1 cellular context compared by ENCODE assay signal in the genomic region with DNA sequence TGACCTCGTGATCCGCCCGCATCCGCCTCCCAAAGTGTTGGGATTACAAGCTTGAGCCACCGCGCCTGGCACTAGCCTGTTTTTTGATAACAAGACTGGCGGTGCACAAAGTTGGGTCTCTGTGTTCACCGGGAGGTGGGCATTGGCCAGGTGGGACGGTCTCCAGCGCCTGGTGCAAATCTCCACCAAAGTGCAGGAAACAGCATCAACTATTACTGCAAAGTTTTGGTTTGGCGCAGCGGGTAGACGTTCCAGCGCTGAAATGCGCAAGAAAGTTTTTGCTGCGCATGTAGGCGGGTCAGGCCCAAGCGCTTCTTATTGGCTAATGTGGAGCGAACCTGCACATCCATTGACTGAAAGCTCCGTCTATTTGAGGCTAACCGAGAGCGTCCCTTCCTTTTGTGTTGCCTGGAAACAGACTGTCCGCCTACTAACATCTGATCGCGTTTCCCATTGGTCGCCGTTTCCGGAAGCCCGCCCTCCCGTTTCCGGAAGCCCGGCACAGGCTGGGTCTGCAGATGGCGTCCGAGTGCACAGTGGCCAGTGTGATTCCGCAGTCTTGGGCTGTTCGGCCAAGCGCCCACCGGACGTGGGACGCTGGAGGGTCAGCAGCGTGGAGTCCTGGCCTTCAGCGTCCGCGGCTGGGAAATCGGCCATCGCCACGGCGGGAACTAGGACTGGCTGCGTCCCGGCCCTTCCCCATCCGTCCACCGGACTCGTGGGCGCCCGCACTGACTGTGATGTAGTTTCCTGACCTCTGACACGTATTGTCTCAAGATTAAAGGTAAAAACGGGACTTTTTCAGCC.
TF ChIP-seq lines count a peak whose summit lies in the region.

No MANE protein-coding gene starts in this region.

TF ChIP-seq in HepG2, 621 proteins besides CTCF, POLR2A, EP300 and RAD21 (continued from another document and continues in another):
- TF ChIP-seq FOSL2 (CRISPR knock-in tag; IDR thresholded peaks at IDR 0.05) (0 out of 2 replicates have a peak, but pooled peaks have one; percentile 37), NPAS2 (CRISPR knock-in tag; IDR thresholded peaks at IDR 0.05; ENCODE audit: borderline replicate concordance) (no peak), SP140L (CRISPR knock-in tag; IDR thresholded peaks at IDR 0.05; ENCODE audit: borderline replicate concordance) (no peak), ATF2 (CRISPR knock-in tag; IDR thresholded peaks at IDR 0.05) (peak; percentile 58; the same call in 1 of the 2 replicates), ZNF510 (CRISPR knock-in tag; IDR thresholded peaks at IDR 0.05; ENCODE audit: low read depth) (no peak), HHEX (CRISPR knock-in tag; IDR thresholded peaks at IDR 0.05) (no peak), REPIN1 (CRISPR knock-in tag; IDR thresholded peaks at IDR 0.05; ENCODE audit: borderline replicate concordance, low read depth) (peak; percentile 79; the same call in 1 of the 2 replicates), BHLHE40 (IDR thresholded peaks at IDR 0.05; ENCODE audit: low read length) (no peak), XBP1 (CRISPR knock-in tag; IDR thresholded peaks at IDR 0.05) (no peak), ZSCAN30 (CRISPR knock-in tag; IDR thresholded peaks at IDR 0.05) (no peak), MLX (CRISPR knock-in tag; IDR thresholded peaks at IDR 0.05) (peak; percentile 16; the same call in 1 of the 2 replicates), FLYWCH1 (CRISPR knock-in tag; IDR thresholded peaks at IDR 0.05) (no peak), MTF1 (CRISPR knock-in tag; IDR thresholded peaks at IDR 0.05) (no peak), DBP (CRISPR knock-in tag; IDR thresholded peaks at IDR 0.05; ENCODE audit: not compliant biosample characterization) (no peak), POLR2AphosphoS5 (IDR thresholded peaks at IDR 0.05; ENCODE audit: low read depth, low read length) (peak; percentile 83), MXI1 (IDR thresholded peaks at IDR 0.05; ENCODE audit: borderline replicate concordance, low read depth, low read length) (peak; percentile 85; the same call in 2 of the 3 replicates), FUBP1 (CRISPR knock-in tag; IDR thresholded peaks at IDR 0.05; ENCODE audit: borderline replicate concordance) (no peak), FOXA3 (CRISPR knock-in tag; IDR thresholded peaks at IDR 0.05) (no peak), TEF (CRISPR knock-in tag; IDR thresholded peaks at IDR 0.05) (no peak), EHMT2 (IDR thresholded peaks at IDR 0.05; ENCODE audit: borderline replicate concordance, low read depth, low read length) (no peak; the same call in 1 of the 2 replicates), ZNF550 (CRISPR knock-in tag; IDR thresholded peaks at IDR 0.05; ENCODE audit: borderline replicate concordance) (no peak), ZNF75D (CRISPR knock-in tag; IDR thresholded peaks at IDR 0.05; ENCODE audit: borderline replicate concordance) (no peak), ZKSCAN8 (CRISPR knock-in tag; IDR thresholded peaks at IDR 0.05; ENCODE audit: borderline replicate concordance) (no peak), ZBTB3 (CRISPR knock-in tag; IDR thresholded peaks at IDR 0.05; ENCODE audit: borderline replicate concordance, low read depth) (0 out of 2 replicates have a peak, but pooled peaks have one; percentile 18), SMYD3 (CRISPR knock-in tag; IDR thresholded peaks at IDR 0.05) (no peak), ZHX2 (IDR thresholded peaks at IDR 0.05; ENCODE audit: low read depth) (no peak), ZHX2 (CRISPR knock-in tag; IDR thresholded peaks at IDR 0.05; ENCODE audit: borderline replicate concordance) (no peak), RFX1 (IDR thresholded peaks at IDR 0.05) (peak; percentile 90), GATAD2A (CRISPR knock-in tag; IDR thresholded peaks at IDR 0.05) (peak; percentile 30), ZNF333 (CRISPR knock-in tag; IDR thresholded peaks at IDR 0.05; ENCODE audit: borderline replicate concordance) (peak; percentile 55; the same call in 1 of the 2 replicates), ZNF777 (CRISPR knock-in tag; IDR thresholded peaks at IDR 0.05) (peak; percentile 41; the same call in 1 of the 2 replicates), ELF4 (CRISPR knock-in tag; IDR thresholded peaks at IDR 0.05; ENCODE audit: borderline replicate concordance) (no peak), HBP1 (CRISPR knock-in tag; IDR thresholded peaks at IDR 0.05; ENCODE audit: low read depth) (peak; percentile 39; the same call in 1 of the 2 replicates), ZNF292 (CRISPR knock-in tag; IDR thresholded peaks at IDR 0.05; ENCODE audit: borderline replicate concordance, low read depth) (peak; percentile 35), RXRB (CRISPR knock-in tag; IDR thresholded peaks at IDR 0.05; ENCODE audit: borderline replicate concordance) (0 out of 2 replicates have a peak, but pooled peaks have one; percentile 23), ZNF780A (CRISPR knock-in tag; IDR thresholded peaks at IDR 0.05) (no peak), RELA (CRISPR knock-in tag; IDR thresholded peaks at IDR 0.05) (no peak), KLF16 (CRISPR knock-in tag; IDR thresholded peaks at IDR 0.05) (peak in 1 of 2 experiments; percentile 53; a peak in 1 of 4 replicates), ZNF383 (CRISPR knock-in tag; IDR thresholded peaks at IDR 0.05; ENCODE audit: borderline replicate concordance) (no peak), ZNF850 (CRISPR knock-in tag; conservative IDR thresholded peaks at IDR 0.05) (no peak)
- TF ChIP-seq, protein P1, sequence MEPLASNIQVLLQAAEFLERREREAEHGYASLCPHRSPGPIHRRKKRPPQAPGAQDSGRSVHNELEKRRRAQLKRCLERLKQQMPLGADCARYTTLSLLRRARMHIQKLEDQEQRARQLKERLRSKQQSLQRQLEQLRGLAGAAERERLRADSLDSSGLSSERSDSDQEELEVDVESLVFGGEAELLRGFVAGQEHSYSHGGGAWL (CRISPR knock-in tag; IDR thresholded peaks at IDR 0.05), result peak; percentile 61; the same call in 1 of the 2 replicates
- TF ChIP-seq, protein P2, sequence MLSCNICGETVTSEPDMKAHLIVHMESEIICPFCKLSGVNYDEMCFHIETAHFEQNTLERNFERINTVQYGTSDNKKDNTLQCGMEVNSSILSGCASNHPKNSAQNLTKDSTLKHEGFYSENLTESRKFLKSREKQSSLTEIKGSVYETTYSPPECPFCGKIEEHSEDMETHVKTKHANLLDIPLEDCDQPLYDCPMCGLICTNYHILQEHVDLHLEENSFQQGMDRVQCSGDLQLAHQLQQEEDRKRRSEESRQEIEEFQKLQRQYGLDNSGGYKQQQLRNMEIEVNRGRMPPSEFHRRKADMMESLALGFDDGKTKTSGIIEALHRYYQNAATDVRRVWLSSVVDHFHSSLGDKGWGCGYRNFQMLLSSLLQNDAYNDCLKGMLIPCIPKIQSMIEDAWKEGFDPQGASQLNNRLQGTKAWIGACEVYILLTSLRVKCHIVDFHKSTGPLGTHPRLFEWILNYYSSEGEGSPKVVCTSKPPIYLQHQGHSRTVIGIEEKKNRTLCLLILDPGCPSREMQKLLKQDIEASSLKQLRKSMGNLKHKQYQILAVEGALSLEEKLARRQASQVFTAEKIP (CRISPR knock-in tag; IDR thresholded peaks at IDR 0.05; ENCODE audit: borderline replicate concordance), result no peak
- TF ChIP-seq, protein P3, sequence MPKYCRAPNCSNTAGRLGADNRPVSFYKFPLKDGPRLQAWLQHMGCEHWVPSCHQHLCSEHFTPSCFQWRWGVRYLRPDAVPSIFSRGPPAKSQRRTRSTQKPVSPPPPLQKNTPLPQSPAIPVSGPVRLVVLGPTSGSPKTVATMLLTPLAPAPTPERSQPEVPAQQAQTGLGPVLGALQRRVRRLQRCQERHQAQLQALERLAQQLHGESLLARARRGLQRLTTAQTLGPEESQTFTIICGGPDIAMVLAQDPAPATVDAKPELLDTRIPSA (CRISPR knock-in tag; IDR thresholded peaks at IDR 0.05; ENCODE audit: borderline replicate concordance), result no peak
- TF ChIP-seq, protein P4, sequence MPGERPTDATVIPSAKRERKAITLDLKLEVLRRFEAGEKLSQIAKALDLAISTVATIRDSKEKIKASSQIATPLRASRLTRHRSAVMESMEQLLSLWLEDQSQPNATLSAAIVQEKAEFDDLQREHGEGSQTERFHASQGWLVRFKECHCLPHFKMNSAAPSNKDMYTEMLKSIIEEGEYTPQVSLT (CRISPR knock-in tag; IDR thresholded peaks at IDR 0.05; ENCODE audit: borderline replicate concordance, low read depth), result no peak
